1 cellular context compared by ENCODE assay signal in the genomic region with DNA sequence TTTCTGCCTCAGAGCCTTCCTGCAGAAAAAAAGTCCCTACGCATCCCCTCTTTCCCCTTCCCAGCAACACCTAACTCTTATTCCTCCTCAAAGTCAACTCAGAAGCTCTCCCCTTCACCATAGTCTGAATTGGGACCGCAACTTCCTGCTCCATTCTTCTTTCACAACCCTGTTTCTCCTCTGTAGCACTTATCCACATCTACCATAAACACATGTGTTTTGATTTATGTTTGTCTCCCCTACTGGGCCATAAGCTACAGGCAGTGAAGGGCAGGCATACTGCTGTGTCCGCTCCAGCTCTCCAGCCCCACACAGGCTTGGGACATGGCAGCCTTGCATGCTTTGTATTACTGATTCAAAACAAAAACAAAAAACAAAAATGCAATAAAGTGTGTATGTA.
TF ChIP-seq lines count a peak whose summit lies in the region.

No MANE protein-coding gene starts in this region.

TF ChIP-seq in K562, 482 proteins besides CTCF, POLR2A, EP300 and RAD21 (continued from another document):
- TF ChIP-seq, protein P1, sequence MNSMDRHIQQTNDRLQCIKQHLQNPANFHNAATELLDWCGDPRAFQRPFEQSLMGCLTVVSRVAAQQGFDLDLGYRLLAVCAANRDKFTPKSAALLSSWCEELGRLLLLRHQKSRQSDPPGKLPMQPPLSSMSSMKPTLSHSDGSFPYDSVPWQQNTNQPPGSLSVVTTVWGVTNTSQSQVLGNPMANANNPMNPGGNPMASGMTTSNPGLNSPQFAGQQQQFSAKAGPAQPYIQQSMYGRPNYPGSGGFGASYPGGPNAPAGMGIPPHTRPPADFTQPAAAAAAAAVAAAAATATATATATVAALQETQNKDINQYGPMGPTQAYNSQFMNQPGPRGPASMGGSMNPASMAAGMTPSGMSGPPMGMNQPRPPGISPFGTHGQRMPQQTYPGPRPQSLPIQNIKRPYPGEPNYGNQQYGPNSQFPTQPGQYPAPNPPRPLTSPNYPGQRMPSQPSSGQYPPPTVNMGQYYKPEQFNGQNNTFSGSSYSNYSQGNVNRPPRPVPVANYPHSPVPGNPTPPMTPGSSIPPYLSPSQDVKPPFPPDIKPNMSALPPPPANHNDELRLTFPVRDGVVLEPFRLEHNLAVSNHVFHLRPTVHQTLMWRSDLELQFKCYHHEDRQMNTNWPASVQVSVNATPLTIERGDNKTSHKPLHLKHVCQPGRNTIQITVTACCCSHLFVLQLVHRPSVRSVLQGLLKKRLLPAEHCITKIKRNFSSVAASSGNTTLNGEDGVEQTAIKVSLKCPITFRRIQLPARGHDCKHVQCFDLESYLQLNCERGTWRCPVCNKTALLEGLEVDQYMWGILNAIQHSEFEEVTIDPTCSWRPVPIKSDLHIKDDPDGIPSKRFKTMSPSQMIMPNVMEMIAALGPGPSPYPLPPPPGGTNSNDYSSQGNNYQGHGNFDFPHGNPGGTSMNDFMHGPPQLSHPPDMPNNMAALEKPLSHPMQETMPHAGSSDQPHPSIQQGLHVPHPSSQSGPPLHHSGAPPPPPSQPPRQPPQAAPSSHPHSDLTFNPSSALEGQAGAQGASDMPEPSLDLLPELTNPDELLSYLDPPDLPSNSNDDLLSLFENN (IDR thresholded peaks at IDR 0.05; ENCODE audit: low read depth in 2 of 2, low read length in 2 of 2): 0 out of 4 replicates have a peak, but pooled peaks of 1 of the 2 experiments have one; percentile 41
- TF ChIP-seq SMARCC2 (IDR thresholded peaks at IDR 0.05; ENCODE audit: low read depth): 0 out of 2 replicates have a peak, but pooled peaks have one; percentile 33
- peak; percentile 43; the same call in 1 of the 2 replicates for TF ChIP-seq SMARCE1 (IDR thresholded peaks at IDR 0.05)
- 0 out of 2 replicates have a peak, but pooled peaks have one; percentile 29 for TF ChIP-seq MYC (IDR thresholded peaks at IDR 0.05; ENCODE audit: low read depth, low read length)
- TF ChIP-seq MYC (CRISPR knock-in tag; IDR thresholded peaks at IDR 0.05; ENCODE audit: borderline replicate concordance, low read depth): no peak
- TF ChIP-seq CEBPB (tag; IDR thresholded peaks at IDR 0.05): peak; percentile 83
- peak; percentile 71 for TF ChIP-seq ETV1 (tag; conservative IDR thresholded peaks at IDR 0.05; ENCODE audit: low read depth)
- TF ChIP-seq POLR2G (IDR thresholded peaks at IDR 0.05; ENCODE audit: low read depth, low read length): no peak
- peak; percentile 21; the same call in 1 of the 2 replicates for TF ChIP-seq STAT5A (IDR thresholded peaks at IDR 0.05; ENCODE audit: borderline replicate concordance, low read length)
- TF ChIP-seq MTA3 (IDR thresholded peaks at IDR 0.05; ENCODE audit: borderline replicate concordance): 0 out of 2 replicates have a peak, but pooled peaks have one; percentile 23
- peak; percentile 78 for TF ChIP-seq TEAD4 (IDR thresholded peaks at IDR 0.05; ENCODE audit: low read length)
- TF ChIP-seq TEAD4 (CRISPR knock-in tag; IDR thresholded peaks at IDR 0.05; ENCODE audit: borderline replicate concordance): no peak
- TF ChIP-seq FOXK2 (conservative IDR thresholded peaks at IDR 0.05 in 1 of 2, IDR thresholded peaks at IDR 0.05 in 1 of 2; ENCODE audit: low read depth in 2 of 2): peak; percentile 53 to 71; a peak in 2 of 4 replicates
- TF ChIP-seq CBFA2T3 (IDR thresholded peaks at IDR 0.05): peak; percentile 69
- TF ChIP-seq RCOR1 (IDR thresholded peaks at IDR 0.05; ENCODE audit: borderline replicate concordance in 1 of 2, low read depth in 2 of 2, low read length in 2 of 2): peak in 1 of 2 experiments; percentile 67; a peak in 1 of 4 replicates
- peak; percentile 69 for TF ChIP-seq DPF2 (IDR thresholded peaks at IDR 0.05)
- peak; percentile 26; the same call in 1 of the 2 replicates for TF ChIP-seq MYNN (IDR thresholded peaks at IDR 0.05)
- no peak for TF ChIP-seq MYNN (CRISPR knock-in tag; IDR thresholded peaks at IDR 0.05)
- TF ChIP-seq KDM1A (IDR thresholded peaks at IDR 0.05): peak in 1 of 2 experiments; percentile 16; a peak in 1 of 4 replicates
- TF ChIP-seq TAF7 (tag; IDR thresholded peaks at IDR 0.05): no peak
- peak; percentile 47; the same call in 1 of the 2 replicates for TF ChIP-seq HDAC2 (IDR thresholded peaks at IDR 0.05)
- no peak for TF ChIP-seq NR2F6 (CRISPR knock-in tag; IDR thresholded peaks at IDR 0.05)
- TF ChIP-seq, protein P2, sequence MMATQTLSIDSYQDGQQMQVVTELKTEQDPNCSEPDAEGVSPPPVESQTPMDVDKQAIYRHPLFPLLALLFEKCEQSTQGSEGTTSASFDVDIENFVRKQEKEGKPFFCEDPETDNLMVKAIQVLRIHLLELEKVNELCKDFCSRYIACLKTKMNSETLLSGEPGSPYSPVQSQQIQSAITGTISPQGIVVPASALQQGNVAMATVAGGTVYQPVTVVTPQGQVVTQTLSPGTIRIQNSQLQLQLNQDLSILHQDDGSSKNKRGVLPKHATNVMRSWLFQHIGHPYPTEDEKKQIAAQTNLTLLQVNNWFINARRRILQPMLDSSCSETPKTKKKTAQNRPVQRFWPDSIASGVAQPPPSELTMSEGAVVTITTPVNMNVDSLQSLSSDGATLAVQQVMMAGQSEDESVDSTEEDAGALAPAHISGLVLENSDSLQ (IDR thresholded peaks at IDR 0.05): peak; percentile 80
- 0 out of 2 replicates have a peak, but pooled peaks have one; percentile 28 for TF ChIP-seq CBFA2T2 (conservative IDR thresholded peaks at IDR 0.05)
- TF ChIP-seq MEIS2 (IDR thresholded peaks at IDR 0.05; ENCODE audit: partially characterized antibody): peak; percentile 94
- peak; percentile 55 for TF ChIP-seq TAL1 (IDR thresholded peaks at IDR 0.05)
- TF ChIP-seq, protein P3, sequence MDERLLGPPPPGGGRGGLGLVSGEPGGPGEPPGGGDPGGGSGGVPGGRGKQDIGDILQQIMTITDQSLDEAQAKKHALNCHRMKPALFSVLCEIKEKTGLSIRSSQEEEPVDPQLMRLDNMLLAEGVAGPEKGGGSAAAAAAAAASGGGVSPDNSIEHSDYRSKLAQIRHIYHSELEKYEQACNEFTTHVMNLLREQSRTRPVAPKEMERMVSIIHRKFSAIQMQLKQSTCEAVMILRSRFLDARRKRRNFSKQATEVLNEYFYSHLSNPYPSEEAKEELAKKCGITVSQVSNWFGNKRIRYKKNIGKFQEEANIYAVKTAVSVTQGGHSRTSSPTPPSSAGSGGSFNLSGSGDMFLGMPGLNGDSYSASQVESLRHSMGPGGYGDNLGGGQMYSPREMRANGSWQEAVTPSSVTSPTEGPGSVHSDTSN (CRISPR knock-in tag; IDR thresholded peaks at IDR 0.05; ENCODE audit: low read depth): no peak
- TF ChIP-seq, protein P3 (tag; conservative IDR thresholded peaks at IDR 0.05; ENCODE audit: low read depth): peak; percentile 91
- TF ChIP-seq HDAC1 (IDR thresholded peaks at IDR 0.05): 0 out of 4 replicates have a peak, but pooled peaks of 1 of the 2 experiments have one; percentile 23
- TF ChIP-seq, protein P4, sequence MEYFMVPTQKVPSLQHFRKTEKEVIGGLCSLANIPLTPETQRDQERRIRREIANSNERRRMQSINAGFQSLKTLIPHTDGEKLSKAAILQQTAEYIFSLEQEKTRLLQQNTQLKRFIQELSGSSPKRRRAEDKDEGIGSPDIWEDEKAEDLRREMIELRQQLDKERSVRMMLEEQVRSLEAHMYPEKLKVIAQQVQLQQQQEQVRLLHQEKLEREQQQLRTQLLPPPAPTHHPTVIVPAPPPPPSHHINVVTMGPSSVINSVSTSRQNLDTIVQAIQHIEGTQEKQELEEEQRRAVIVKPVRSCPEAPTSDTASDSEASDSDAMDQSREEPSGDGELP (CRISPR knock-in tag; IDR thresholded peaks at IDR 0.05; ENCODE audit: borderline replicate concordance): peak; percentile 35; the same call in 1 of the 2 replicates
- TF ChIP-seq, protein P5, sequence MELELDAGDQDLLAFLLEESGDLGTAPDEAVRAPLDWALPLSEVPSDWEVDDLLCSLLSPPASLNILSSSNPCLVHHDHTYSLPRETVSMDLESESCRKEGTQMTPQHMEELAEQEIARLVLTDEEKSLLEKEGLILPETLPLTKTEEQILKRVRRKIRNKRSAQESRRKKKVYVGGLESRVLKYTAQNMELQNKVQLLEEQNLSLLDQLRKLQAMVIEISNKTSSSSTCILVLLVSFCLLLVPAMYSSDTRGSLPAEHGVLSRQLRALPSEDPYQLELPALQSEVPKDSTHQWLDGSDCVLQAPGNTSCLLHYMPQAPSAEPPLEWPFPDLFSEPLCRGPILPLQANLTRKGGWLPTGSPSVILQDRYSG (tag; conservative IDR thresholded peaks at IDR 0.05; ENCODE audit: low read depth): 0 out of 2 replicates have a peak, but pooled peaks have one; percentile 24
- TF ChIP-seq TRIM24 (IDR thresholded peaks at IDR 0.05): peak; percentile 33 to 65; a peak in 2 of 4 replicates
- peak; percentile 64 for TF ChIP-seq GATA2 (CRISPR knock-in tag; IDR thresholded peaks at IDR 0.05)
- TF ChIP-seq ARID1B (IDR thresholded peaks at IDR 0.05): peak; percentile 80
- 0 out of 2 replicates have a peak, but pooled peaks have one; percentile 36 for TF ChIP-seq PML (IDR thresholded peaks at IDR 0.05; ENCODE audit: low read length)
- peak; percentile 86 for TF ChIP-seq TCF3 (CRISPR knock-in tag; IDR thresholded peaks at IDR 0.05)
- peak; percentile 48 for TF ChIP-seq MTA2 (IDR thresholded peaks at IDR 0.05; ENCODE audit: low read depth)
- TF ChIP-seq, protein P6, sequence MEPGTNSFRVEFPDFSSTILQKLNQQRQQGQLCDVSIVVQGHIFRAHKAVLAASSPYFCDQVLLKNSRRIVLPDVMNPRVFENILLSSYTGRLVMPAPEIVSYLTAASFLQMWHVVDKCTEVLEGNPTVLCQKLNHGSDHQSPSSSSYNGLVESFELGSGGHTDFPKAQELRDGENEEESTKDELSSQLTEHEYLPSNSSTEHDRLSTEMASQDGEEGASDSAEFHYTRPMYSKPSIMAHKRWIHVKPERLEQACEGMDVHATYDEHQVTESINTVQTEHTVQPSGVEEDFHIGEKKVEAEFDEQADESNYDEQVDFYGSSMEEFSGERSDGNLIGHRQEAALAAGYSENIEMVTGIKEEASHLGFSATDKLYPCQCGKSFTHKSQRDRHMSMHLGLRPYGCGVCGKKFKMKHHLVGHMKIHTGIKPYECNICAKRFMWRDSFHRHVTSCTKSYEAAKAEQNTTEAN (CRISPR knock-in tag; IDR thresholded peaks at IDR 0.05): no peak
- no peak for TF ChIP-seq ADNP (tag; IDR thresholded peaks at IDR 0.05)
